ENCODE assay signal across 26 cellular contexts in genomic region chr14:104425763-104426691, GRCh38.
A peak's percentile ranks its signal among the peaks of the same experiment; 100 is the strongest.
DNase-seq lines count a peak whose midpoint lies in the region; ATAC-seq and TF ChIP-seq lines count a peak whose summit lies in the region.
"Had no signal": no experiment of that assay in that cellular context is flagged by ENCODE, and none has a peak within 500 bp of the region (broad histone marks: within the 10 kb centered on the region; RNA-seq: fewer than 3 reads in every experiment).

No MANE protein-coding gene starts in this region.

- H3K9me3 ChIP-seq in heart left ventricle: no peaks in the 10 kb centered on the region
- H3K9me3 ChIP-seq in esophagus muscularis mucosa: no peaks in the 10 kb centered on the region
- no peaks in the 10 kb centered on the region for H3K9me3 ChIP-seq in upper lobe of right lung
- H3K9me3 ChIP-seq: Caco-2, esophagus squamous epithelium, left ventricle myocardium inferior, neutrophil, prostate gland, transverse colon had no signal

- H3K4me1 ChIP-seq in heart left ventricle (peaks cover 0 to 10% (median 0%) of the 10 kb centered on the region in 12 donors), esophagus muscularis mucosa (peaks cover 0 to 8% (median 3%) of the 10 kb centered on the region in 4 donors), upper lobe of right lung (no peaks in the 10 kb centered on the region)
- H3K4me1 ChIP-seq: Caco-2, foreskin keratinocyte, prostate gland had no signal

- no peaks in the 10 kb centered on the region for H3K27me3 ChIP-seq in heart left ventricle
- peaks cover 0 to 57% (median 0%) of the 10 kb centered on the region in 4 donors for H3K27me3 ChIP-seq in esophagus muscularis mucosa
- no peaks in the 10 kb centered on the region for H3K27me3 ChIP-seq in upper lobe of right lung
- H3K27me3 ChIP-seq: foreskin keratinocyte, neutrophil, transverse colon had no signal

- no peaks in the 10 kb centered on the region for H3K27me3 Mint-ChIP-seq in WTC11 (ENCODE audit: low read depth)
- H3K27me3 Mint-ChIP-seq: activated CD4-positive, alpha-beta T cell treated with anti-CD3 and anti-CD28 coated beads, Interleukin-2, amount 10 ng/mL, durations not matched to agents 24 days and 14 days; activated naive CD4-positive, alpha-beta T cell treated with anti-CD3 and anti-CD28 coated beads, Interleukin-2, amount 50 U/mL, for 24 hours had no signal

- no peak overlapping the region for H3K27ac ChIP-seq in heart left ventricle
- H3K27ac ChIP-seq in esophagus muscularis mucosa (replicated peaks in 1 of 4): no peak overlapping the region
- no peak overlapping the region for H3K27ac ChIP-seq in upper lobe of right lung
- H3K27ac ChIP-seq: esophagus squamous epithelium, foreskin keratinocyte, HL-60, left ventricle myocardium inferior, neutrophil, prostate gland, transverse colon had no signal

- no peak for TF ChIP-seq POLR2A in heart left ventricle (IDR thresholded peaks at IDR 0.05)
- TF ChIP-seq POLR2A in esophagus muscularis mucosa (IDR thresholded peaks at IDR 0.05; ENCODE audit: low read depth): no peak

- WGBS in heart left ventricle, 4 donors: 92 to 93% (median 92%) methylated on average over 17 to 22 of the region's 22 CpGs
- 93% methylated on average over 16 of the region's 22 CpGs for WGBS in esophagus muscularis mucosa

- H3K9me3 Mint-ChIP-seq in WTC11: peaks cover 4% of the 10 kb centered on the region; the same call in 1 of the 2 replicates
- H3K9me3 Mint-ChIP-seq: activated CD4-positive, alpha-beta T cell treated with anti-CD3 and anti-CD28 coated beads, Interleukin-2, amount 10 ng/mL, durations not matched to agents 24 days and 14 days; activated naive CD4-positive, alpha-beta T cell treated with anti-CD3 and anti-CD28 coated beads, Interleukin-2, amount 50 U/mL, for 24 hours; activated T-helper 2 cell treated with anti-CD3 and anti-CD28 coated beads, Interferon-gamma antibody, Interleukin-2, Interleukin-4, amounts not matched to agents 10 μg/mL and 5 μg/mL and 100 μg/mL, durations not matched to agents 14 hours and 24 hours and 36 hours had no signal

- H3K27ac Mint-ChIP-seq in WTC11: peak overlapping the region; percentile 23; the same call in 1 of the 2 replicates
- H3K27ac Mint-ChIP-seq: activated CD4-positive, alpha-beta T cell treated with anti-CD3 and anti-CD28 coated beads, Interleukin-2, amount 10 ng/mL, durations not matched to agents 24 days and 14 days; activated naive CD4-positive, alpha-beta T cell treated with anti-CD3 and anti-CD28 coated beads, Interleukin-2, amount 50 U/mL, for 24 hours; activated T-helper 2 cell treated with anti-CD3 and anti-CD28 coated beads, Interferon-gamma antibody, Interleukin-2, Interleukin-4, amounts not matched to agents 10 μg/mL and 5 μg/mL and 100 μg/mL, durations not matched to agents 14 hours and 24 hours and 36 hours had no signal

- no peak for TF ChIP-seq CTCF in heart left ventricle (IDR thresholded peaks at IDR 0.05)
- no peak for TF ChIP-seq CTCF in WTC11 (IDR thresholded peaks at IDR 0.05)
- no peak for TF ChIP-seq CTCF in esophagus muscularis mucosa (IDR thresholded peaks at IDR 0.05)
- TF ChIP-seq CTCF in upper lobe of right lung (IDR thresholded peaks at IDR 0.05): no peak

- CTCF ChIA-PET in WTC11 (lab: Charles Lee): interaction anchor here (0.6 to 0.7 kb wide), 2 partner anchors 138 to 289 kb away, joined by 3 read pairs; no protein-coding TSS in a partner anchor

- intact Hi-C loops in cardiac septum (cut with DNase I): no loop called here
- intact Hi-C loops in heart left ventricle (cut with DNase I): no loop called here
- intact Hi-C loops in esophagus muscularis mucosa (cut with DNase I): no loop called here
- intact Hi-C loops in upper lobe of right lung (cut with DNase I): no loop called here

- ATAC-seq in heart left ventricle: no peak
- ATAC-seq in WTC11: no peak
- no peak for ATAC-seq in upper lobe of right lung
- ATAC-seq: foreskin keratinocyte had no signal

- DNase-seq in cardiac septum (ENCODE audit: low spot score) (peak; percentile 62), heart left ventricle (no peak), WTC11 (ENCODE audit: low spot score) (no peak), esophagus muscularis mucosa (ENCODE audit: extremely low spot score) (peak; percentile 89), upper lobe of right lung (peak; percentile 46), NCI-H345 (lab: John Stamatoyannopoulos, UW) (no peak), NCI-H2029 (lab: John Stamatoyannopoulos, UW) (no peak), NCI-H2171 treated with DMSO at 0.1 percent for 48 hours (lab: John Stamatoyannopoulos, UW) (no peak)
- DNase-seq: activated CD4-positive, alpha-beta T cell treated with anti-CD3 and anti-CD28 coated beads, Interleukin-2, amount 10 ng/mL, durations not matched to agents 24 days and 14 days; Caco-2; DMS53; esophagus squamous epithelium; foreskin keratinocyte; KG1; left ventricle myocardium inferior; NCI-H1105; NCI-H2029 treated with DMSO at 0.1 percent for 48 hours; NCI-H526; SHP77; stimulated activated CD4-positive, alpha-beta T cell treated with anti-CD3 and anti-CD28 coated beads, Interleukin-4, amount 100 ng/mL, for 4 hours; transverse colon had no signal

- no peak for TF ChIP-seq EP300 in esophagus muscularis mucosa (IDR thresholded peaks at IDR 0.05)

- no peak overlapping the region for H3K4me3 Mint-ChIP-seq in WTC11
- H3K4me3 Mint-ChIP-seq: activated CD4-positive, alpha-beta T cell treated with anti-CD3 and anti-CD28 coated beads, Interleukin-2, amount 10 ng/mL, durations not matched to agents 24 days and 14 days; activated naive CD4-positive, alpha-beta T cell treated with anti-CD3 and anti-CD28 coated beads, Interleukin-2, amount 50 U/mL, for 24 hours had no signal

- POLR2A ChIA-PET in WTC11 (lab: Charles Lee): no interaction called here

- 0 out of 2 replicates have a peak, but pooled peaks cover 4% of the 10 kb centered on the region for H3K4me1 Mint-ChIP-seq in WTC11
- H3K4me1 Mint-ChIP-seq: activated CD4-positive, alpha-beta T cell treated with anti-CD3 and anti-CD28 coated beads, Interleukin-2, amount 10 ng/mL, durations not matched to agents 24 days and 14 days; activated naive CD4-positive, alpha-beta T cell treated with anti-CD3 and anti-CD28 coated beads, Interleukin-2, amount 50 U/mL, for 24 hours had no signal

- no peak overlapping the region for H3K4me3 ChIP-seq in heart left ventricle
- H3K4me3 ChIP-seq in esophagus muscularis mucosa: no peak overlapping the region
- H3K4me3 ChIP-seq in upper lobe of right lung: no peak overlapping the region
- H3K4me3 ChIP-seq: esophagus squamous epithelium, left ventricle myocardium inferior, prostate gland, transverse colon had no signal

- no peaks in the 10 kb centered on the region for H3K36me3 Mint-ChIP-seq in WTC11
- H3K36me3 Mint-ChIP-seq: activated naive CD4-positive, alpha-beta T cell treated with anti-CD3 and anti-CD28 coated beads, Interleukin-2, amount 50 U/mL, for 24 hours had no signal

- H3K36me3 ChIP-seq in heart left ventricle (no peaks in the 10 kb centered on the region), esophagus muscularis mucosa (no peaks in the 10 kb centered on the region), upper lobe of right lung (no peaks in the 10 kb centered on the region)
- H3K36me3 ChIP-seq: esophagus squamous epithelium, left ventricle myocardium inferior, neutrophil, prostate gland, transverse colon had no signal

TF ChIP-seq in WTC11, 78 proteins besides CTCF, POLR2A, EP300 and RAD21 (continues in another document):
- no peak for TF ChIP-seq PRDM15 (CRISPR knock-in tag; IDR thresholded peaks at IDR 0.05)
- no peak for TF ChIP-seq ZBTB21 (CRISPR knock-in tag; IDR thresholded peaks at IDR 0.05; ENCODE audit: borderline replicate concordance)
- no peak for TF ChIP-seq TCF7 (CRISPR knock-in tag; IDR thresholded peaks at IDR 0.05; ENCODE audit: low read depth)
- no peak for TF ChIP-seq ELF4 (CRISPR knock-in tag; IDR thresholded peaks at IDR 0.05; ENCODE audit: low read depth)
- no peak for TF ChIP-seq E2F5 (CRISPR knock-in tag; IDR thresholded peaks at IDR 0.05)
- TF ChIP-seq ZMAT4 (CRISPR knock-in tag; IDR thresholded peaks at IDR 0.05): no peak

Comparison
In these comparisons a context has a peak if more than half of its experiments do, and no peak if none do; other contexts are left out.
1. DNase-seq: peak in cardiac septum (single experiment), esophagus muscularis mucosa (single experiment) and upper lobe of right lung (single experiment); none in heart left ventricle (0 of 5), WTC11 (single experiment), NCI-H345 (single experiment), NCI-H2029 (single experiment) and NCI-H2171 treated with DMSO at 0.1 percent for 48 hours (single experiment).